ENCODE assay signal across 6 cellular contexts in genomic region chr2:49948091-49948490, GRCh38.
"Had no signal": no experiment of that assay in that cellular context is flagged by ENCODE, and none has a peak within 500 bp of the region (broad histone marks: within the 10 kb centered on the region; RNA-seq: fewer than 3 reads in every experiment).

No MANE protein-coding gene starts in this region.

- H3K4me3 ChIP-seq: GM23338 had no signal

- H3K27ac ChIP-seq: HL-60 had no signal

- DNase-seq: H9, HCEC 1CT, KBM-7 had no signal

- H2AFZ ChIP-seq: GM23338 had no signal

- H3K4me2 ChIP-seq: GM23338 had no signal

- ATAC-seq: GM23338, HepG2 had no signal
